ENCODE assay signal across 1 cellular context in the genomic region with DNA sequence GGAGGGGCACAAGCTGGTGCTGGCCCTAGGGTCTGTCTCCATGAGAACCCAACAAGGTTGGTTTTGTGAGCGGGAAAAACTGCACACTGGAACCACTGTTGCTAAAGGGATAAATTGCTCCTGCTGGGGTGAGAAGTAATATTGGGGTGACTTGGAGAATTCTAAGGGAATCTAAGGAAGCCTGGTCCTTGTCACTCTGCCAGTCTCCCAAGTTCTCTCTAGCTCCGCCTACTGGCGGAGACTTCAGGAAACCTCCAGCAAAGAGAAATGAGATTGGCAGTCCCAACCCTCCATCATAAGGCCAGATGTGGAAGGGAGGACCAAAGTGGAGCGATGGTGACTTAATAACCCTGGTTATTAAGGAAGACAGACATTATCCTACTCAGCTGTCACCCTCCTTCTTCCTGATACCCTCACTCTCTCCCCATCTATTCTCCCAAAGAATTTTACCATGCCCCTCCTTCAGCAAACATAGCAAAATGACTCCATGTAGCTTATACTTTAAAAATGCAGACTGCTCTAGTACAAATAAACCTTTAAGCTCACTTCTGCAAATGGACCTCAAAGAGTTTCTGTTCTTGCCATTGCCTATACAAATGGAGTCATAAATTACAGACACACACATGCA.
TF ChIP-seq lines count a peak whose summit lies in the region.

No MANE protein-coding gene starts in this region.

TF ChIP-seq in A549, 52 proteins besides CTCF, POLR2A, EP300 and RAD21:
- TF ChIP-seq FOSB (CRISPR knock-in tag; IDR thresholded peaks at IDR 0.05) (no peak), ZC3H11A (IDR thresholded peaks at IDR 0.05) (no peak), KDM1A (IDR thresholded peaks at IDR 0.05; ENCODE audit: low read depth) (no peak), PHF8 (IDR thresholded peaks at IDR 0.05; ENCODE audit: borderline replicate concordance, low read depth) (no peak), HOXB13 (CRISPR knock-in tag; IDR thresholded peaks at IDR 0.05; ENCODE audit: low read depth) (no peak), E2F6 (IDR thresholded peaks at IDR 0.05; ENCODE audit: borderline replicate concordance, low read depth) (no peak), EHMT2 (IDR thresholded peaks at IDR 0.05; ENCODE audit: low read depth) (no peak), HOXB5 (CRISPR knock-in tag; IDR thresholded peaks at IDR 0.05) (no peak), NR3C1 (IDR thresholded peaks at IDR 0.05) (no peak), ESRRA (IDR thresholded peaks at IDR 0.05; ENCODE audit: borderline replicate concordance, low read length) (no peak), CHD2 (IDR thresholded peaks at IDR 0.05; ENCODE audit: low read length, partially characterized antibody) (no peak), GATA3 (IDR thresholded peaks at IDR 0.05; ENCODE audit: borderline replicate concordance) (no peak), ZFP36 (IDR thresholded peaks at IDR 0.05; ENCODE audit: borderline replicate concordance, partially characterized antibody) (no peak), NPAS2 (CRISPR knock-in tag; IDR thresholded peaks at IDR 0.05; ENCODE audit: borderline replicate concordance) (no peak)
- TF ChIP-seq, protein P1, sequence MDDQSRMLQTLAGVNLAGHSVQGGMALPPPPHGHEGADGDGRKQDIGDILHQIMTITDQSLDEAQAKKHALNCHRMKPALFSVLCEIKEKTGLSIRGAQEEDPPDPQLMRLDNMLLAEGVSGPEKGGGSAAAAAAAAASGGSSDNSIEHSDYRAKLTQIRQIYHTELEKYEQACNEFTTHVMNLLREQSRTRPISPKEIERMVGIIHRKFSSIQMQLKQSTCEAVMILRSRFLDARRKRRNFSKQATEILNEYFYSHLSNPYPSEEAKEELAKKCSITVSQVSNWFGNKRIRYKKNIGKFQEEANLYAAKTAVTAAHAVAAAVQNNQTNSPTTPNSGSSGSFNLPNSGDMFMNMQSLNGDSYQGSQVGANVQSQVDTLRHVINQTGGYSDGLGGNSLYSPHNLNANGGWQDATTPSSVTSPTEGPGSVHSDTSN (IDR thresholded peaks at IDR 0.05), result no peak
- TF ChIP-seq, protein P2, sequence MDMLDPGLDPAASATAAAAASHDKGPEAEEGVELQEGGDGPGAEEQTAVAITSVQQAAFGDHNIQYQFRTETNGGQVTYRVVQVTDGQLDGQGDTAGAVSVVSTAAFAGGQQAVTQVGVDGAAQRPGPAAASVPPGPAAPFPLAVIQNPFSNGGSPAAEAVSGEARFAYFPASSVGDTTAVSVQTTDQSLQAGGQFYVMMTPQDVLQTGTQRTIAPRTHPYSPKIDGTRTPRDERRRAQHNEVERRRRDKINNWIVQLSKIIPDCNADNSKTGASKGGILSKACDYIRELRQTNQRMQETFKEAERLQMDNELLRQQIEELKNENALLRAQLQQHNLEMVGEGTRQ (IDR thresholded peaks at IDR 0.05), result no peak
